In genomic region chr6:46137387-46137786, GRCh38 we compare ENCODE assay signal across 14 cellular contexts. TPM values are rescaled to one million over a fixed set of nuclear protein-coding genes. Genes with fewer than 3 reads are reported as not detected.
DNase-seq lines count a peak whose midpoint lies in the region; ATAC-seq lines count a peak whose summit lies in the region.
"Had no signal": no experiment of that assay in that cellular context is flagged by ENCODE, and none has a peak within 500 bp of the region (broad histone marks: within the 10 kb centered on the region; RNA-seq: fewer than 3 reads in every experiment).

No MANE protein-coding gene starts in this region.

- intact Hi-C loops in activated CD4-positive, alpha-beta T cell treated with anti-CD3 and anti-CD28 coated beads, Interleukin-2, amount 10 ng/mL, durations not matched to agents 24 days and 14 days (cut with micrococcal nuclease): loop anchor here (10.0 kb wide), 1 partner anchor 203 kb away; no protein-coding TSS in a partner anchor

- peak overlapping the region; percentile 71 for H3K27ac Mint-ChIP-seq in memory B cell
- H3K27ac Mint-ChIP-seq in activated T-cell treated with anti-CD3 and anti-CD28 coated beads, Interleukin-2, amount 50 U/mL, for 24 hours: no peak overlapping the region
- no peak overlapping the region for H3K27ac Mint-ChIP-seq in activated CD4-positive, alpha-beta T cell treated with anti-CD3 and anti-CD28 coated beads, Interleukin-2, amount 10 ng/mL, durations not matched to agents 24 days and 14 days
- H3K27ac Mint-ChIP-seq: activated CD4-positive, alpha-beta T cell treated with anti-CD3 and anti-CD28 coated beads, Interleukin-2, amount 10 ng/mL, durations not matched to agents 7 days and 5 days had no signal

- H3K27me3 Mint-ChIP-seq in memory B cell: no peaks in the 10 kb centered on the region
- H3K27me3 Mint-ChIP-seq in activated T-cell treated with anti-CD3 and anti-CD28 coated beads, Interleukin-2, amount 50 U/mL, for 24 hours: no peaks in the 10 kb centered on the region
- peaks cover 2% of the 10 kb centered on the region for H3K27me3 Mint-ChIP-seq in activated CD4-positive, alpha-beta T cell treated with anti-CD3 and anti-CD28 coated beads, Interleukin-2, amount 10 ng/mL, durations not matched to agents 24 days and 14 days
- H3K27me3 Mint-ChIP-seq: activated CD4-positive, alpha-beta T cell treated with anti-CD3 and anti-CD28 coated beads, Interleukin-2, amount 10 ng/mL, durations not matched to agents 7 days and 5 days; naive thymus-derived CD8-positive, alpha-beta T cell had no signal

- no peak overlapping the region for H3K4me3 Mint-ChIP-seq in memory B cell
- H3K4me3 Mint-ChIP-seq in activated T-cell treated with anti-CD3 and anti-CD28 coated beads, Interleukin-2, amount 50 U/mL, for 24 hours: no peak overlapping the region
- H3K4me3 Mint-ChIP-seq in activated CD4-positive, alpha-beta T cell treated with anti-CD3 and anti-CD28 coated beads, Interleukin-2, amount 10 ng/mL, durations not matched to agents 24 days and 14 days: no peak overlapping the region
- H3K4me3 Mint-ChIP-seq: activated CD4-positive, alpha-beta T cell treated with anti-CD3 and anti-CD28 coated beads, Interleukin-2, amount 10 ng/mL, durations not matched to agents 7 days and 5 days; naive thymus-derived CD8-positive, alpha-beta T cell had no signal

- H3K9me3 Mint-ChIP-seq in memory B cell: no peaks in the 10 kb centered on the region
- H3K9me3 Mint-ChIP-seq in activated T-cell treated with anti-CD3 and anti-CD28 coated beads, Interleukin-2, amount 50 U/mL, for 24 hours: no peaks in the 10 kb centered on the region
- H3K9me3 Mint-ChIP-seq in activated CD4-positive, alpha-beta T cell treated with anti-CD3 and anti-CD28 coated beads, Interleukin-2, amount 10 ng/mL, durations not matched to agents 24 days and 14 days: peaks cover 2% of the 10 kb centered on the region
- H3K9me3 Mint-ChIP-seq: activated CD4-positive, alpha-beta T cell treated with anti-CD3 and anti-CD28 coated beads, Interleukin-2, amount 10 ng/mL, durations not matched to agents 7 days and 5 days; naive thymus-derived CD8-positive, alpha-beta T cell had no signal

- no peak for DNase-seq in memory B cell (ENCODE audit: low spot score in 2 of 2)
- no peak for DNase-seq in stimulated activated CD4-positive, alpha-beta T cell treated with anti-CD3 and anti-CD28 coated beads, Interleukin-4, amount 100 ng/mL, for 24 hours
- DNase-seq in 8988T: no peak
- no peak for DNase-seq in activated T-cell treated with anti-CD3 and anti-CD28 coated beads, Interleukin-2, amount 50 U/mL, for 24 hours
- no peak for DNase-seq in activated CD4-positive, alpha-beta T cell treated with anti-CD3 and anti-CD28 coated beads, Interleukin-2, amount 10 ng/mL, durations not matched to agents 24 days and 14 days
- DNase-seq: activated CD4-positive, alpha-beta T cell treated with anti-CD3 and anti-CD28 coated beads, Interleukin-2, amount 10 ng/mL, durations not matched to agents 7 days and 5 days; hypothalamus; left lung; naive thymus-derived CD8-positive, alpha-beta T cell; NCI-H1694; stimulated activated CD4-positive, alpha-beta T cell treated with anti-CD3 and anti-CD28 coated beads, Interleukin-4, amount 100 ng/mL, for 4 hours had no signal

- no peaks in the 10 kb centered on the region for H3K36me3 Mint-ChIP-seq in memory B cell
- H3K36me3 Mint-ChIP-seq in activated T-cell treated with anti-CD3 and anti-CD28 coated beads, Interleukin-2, amount 50 U/mL, for 24 hours (ENCODE audit: low read depth): peaks cover 13% of the 10 kb centered on the region
- H3K36me3 Mint-ChIP-seq in activated CD4-positive, alpha-beta T cell treated with anti-CD3 and anti-CD28 coated beads, Interleukin-2, amount 10 ng/mL, durations not matched to agents 24 days and 14 days (ENCODE audit: low read depth): no peaks in the 10 kb centered on the region

- H3K4me1 Mint-ChIP-seq in memory B cell: peaks cover 29% of the 10 kb centered on the region
- peaks cover 38% of the 10 kb centered on the region for H3K4me1 Mint-ChIP-seq in activated T-cell treated with anti-CD3 and anti-CD28 coated beads, Interleukin-2, amount 50 U/mL, for 24 hours (ENCODE audit: low read depth)
- peaks cover 3% of the 10 kb centered on the region for H3K4me1 Mint-ChIP-seq in activated CD4-positive, alpha-beta T cell treated with anti-CD3 and anti-CD28 coated beads, Interleukin-2, amount 10 ng/mL, durations not matched to agents 24 days and 14 days

- ATAC-seq in GM18861 (IDR thresholded peaks at IDR 0.05; ENCODE audit: unreplicated experiment) (peak; percentile 54), GM21717 (IDR thresholded peaks at IDR 0.05; ENCODE audit: unreplicated experiment) (peak; percentile 40), HG03342 (IDR thresholded peaks at IDR 0.05; ENCODE audit: unreplicated experiment) (peak; percentile 49), memory B cell (ENCODE audit: low read depth) (no peak)
- ATAC-seq: left lung; naive thymus-derived CD8-positive, alpha-beta T cell had no signal

RNA-seq across cellular contexts. Expression of gene ENPP4, which starts 7.6 kb away (rescaled TPM):
- 5.3 and 6.0 TPM in 2 replicates for total RNA-seq in activated CD4-positive, alpha-beta T cell treated with anti-CD3 and anti-CD28 coated beads, Interleukin-2, amount 10 ng/mL, durations not matched to agents 24 days and 14 days

RNA-seq across cellular contexts. Expression of gene ENPP5, which starts 33.4 kb away (rescaled TPM):
- total RNA-seq in activated CD4-positive, alpha-beta T cell treated with anti-CD3 and anti-CD28 coated beads, Interleukin-2, amount 10 ng/mL, durations not matched to agents 24 days and 14 days: not detected in 2 replicates
